ENCODE assay signal across 20 cellular contexts in genomic region chr2:160469615-160470204, GRCh38. TPM values are rescaled to one million over a fixed set of nuclear protein-coding genes. Genes with fewer than 3 reads are reported as not detected.
DNase-seq lines count a peak whose midpoint lies in the region; ATAC-seq and TF ChIP-seq lines count a peak whose summit lies in the region.
"Had no signal": no experiment of that assay in that cellular context is flagged by ENCODE, and none has a peak within 500 bp of the region (broad histone marks: within the 10 kb centered on the region; RNA-seq: fewer than 3 reads in every experiment).

No MANE protein-coding gene starts in this region.

- H3K4me2 ChIP-seq in hepatocyte = peak overlapping the region; percentile 48

- POLR2A ChIA-PET in WTC11 (lab: Charles Lee) = no interaction called here
- POLR2A ChIA-PET in RWPE1 (lab: Yijun Ruan, JAX; ENCODE audit: low non-redundant PET) = no interaction called here

- H3K4me1 Mint-ChIP-seq in WTC11 = peaks cover 55% of the 10 kb centered on the region

- peaks cover 93% of the 10 kb centered on the region for H3K79me2 ChIP-seq in hepatocyte

- H3K27ac Mint-ChIP-seq in WTC11 = peak overlapping the region; percentile 53

- 71% methylated on average over 5 of the region's 5 CpGs for WGBS in hepatocyte (ENCODE audit: low lambda C conversion rate, missing lambda C conversion rate)
- 79 to 80% methylated on average over 5 of the region's 5 CpGs for whole genome bisulfite sequencing in sigmoid colon, 2 donors
- 53 to 72% (median 59%) methylated on average over 5 of the region's 5 CpGs for WGBS in adrenal gland, 4 donors

- CTCF ChIA-PET in WTC11 (lab: Charles Lee) (no interaction called here), RWPE1 (lab: Yijun Ruan, JAX) (no interaction called here)

- H3K36me3 ChIP-seq in hepatocyte (replicated peaks; ENCODE audit: insufficient read depth, low read depth) = no peaks in the 10 kb centered on the region
- H3K36me3 ChIP-seq in sigmoid colon = no peaks in the 10 kb centered on the region
- H3K36me3 ChIP-seq in WERI-Rb-1 = no peaks in the 10 kb centered on the region
- H3K36me3 ChIP-seq in adrenal gland (replicated peaks in 1 of 2) = no peaks in the 10 kb centered on the region
- H3K36me3 ChIP-seq: MG63, right lobe of liver, thoracic aorta had no signal

- no peaks in the 10 kb centered on the region for H3K9me2 ChIP-seq in hepatocyte (replicated peaks; ENCODE audit: insufficient read depth)

- H3K27ac ChIP-seq in hepatocyte (peak overlapping the region; percentile 68), sigmoid colon (peak overlapping the region; percentile 59 to 80 (median 74)), WERI-Rb-1 (no peak overlapping the region), RWPE1 (no peak overlapping the region), adrenal gland (peak overlapping the region in 2 of 5 donors; percentile 6 to 45)
- H3K27ac ChIP-seq: right lobe of liver, thoracic aorta had no signal

- H3K4me3 ChIP-seq in hepatocyte = no peak overlapping the region
- no peak overlapping the region for H3K4me3 ChIP-seq in sigmoid colon
- H3K4me3 ChIP-seq in WERI-Rb-1 (ENCODE audit: low read depth, low read length) = no peak overlapping the region
- no peak overlapping the region for H3K4me3 ChIP-seq in adrenal gland
- H3K4me3 ChIP-seq: MG63, right lobe of liver, thoracic aorta had no signal

- no peak for ATAC-seq in WTC11
- ATAC-seq: activated CD4-positive, CD25-positive, alpha-beta regulatory T cell treated with anti-CD3 and anti-CD28 coated beads, Interleukin-2, amount 50 U/mL, for 24 hours; right lobe of liver had no signal

- H3K4me1 ChIP-seq in hepatocyte (ENCODE audit: insufficient read depth) = peaks cover 42% of the 10 kb centered on the region
- peaks cover 0 to 98% (median 71%) of the 10 kb centered on the region in 4 donors for H3K4me1 ChIP-seq in sigmoid colon
- H3K4me1 ChIP-seq in adrenal gland (replicated peaks in 1 of 2) = peaks cover 0 to 45% of the 10 kb centered on the region in 2 donors
- H3K4me1 ChIP-seq: right lobe of liver had no signal

- no peaks in the 10 kb centered on the region for H3K27me3 ChIP-seq in hepatocyte
- H3K27me3 ChIP-seq in sigmoid colon = no peaks in the 10 kb centered on the region
- no peaks in the 10 kb centered on the region for H3K27me3 ChIP-seq in WERI-Rb-1 (ENCODE audit: insufficient read depth, low read depth, severe bottlenecking)
- H3K27me3 ChIP-seq in adrenal gland = no peaks in the 10 kb centered on the region
- H3K27me3 ChIP-seq: MG63, right lobe of liver had no signal

- TF ChIP-seq CTCF in WTC11 (IDR thresholded peaks at IDR 0.05) (no peak), hepatocyte (IDR thresholded peaks at IDR 0.05; ENCODE audit: poor library complexity) (no peak), sigmoid colon (IDR thresholded peaks at IDR 0.05) (no peak), WERI-Rb-1 (IDR thresholded peaks at IDR 0.05; ENCODE audit: low read depth, low read length) (no peak), RWPE1 (conservative IDR thresholded peaks at IDR 0.05; ENCODE audit: low read depth) (no peak), adrenal gland (IDR thresholded peaks at IDR 0.05) (no peak)

- intact Hi-C loops in sigmoid colon (cut with DNase I) = no loop called here
- intact Hi-C loops in adrenal gland (cut with DNase I) = no loop called here

- H3K9me3 Mint-ChIP-seq in WTC11 = no peaks in the 10 kb centered on the region

- H4K20me1 ChIP-seq in hepatocyte (ENCODE audit: insufficient read depth, poor library complexity, severe bottlenecking) = peaks cover 2% of the 10 kb centered on the region

- peak; percentile 44 for DNase-seq in GM04503 (ENCODE audit: low read depth)
- DNase-seq in WTC11 (ENCODE audit: low spot score) = no peak
- DNase-seq in hepatocyte (ENCODE audit: low spot score) = no peak
- DNase-seq in sigmoid colon = no peak
- no peak for DNase-seq in stimulated activated CD4-positive, alpha-beta T cell treated with anti-CD3 and anti-CD28 coated beads, Interleukin-2, amount 100 ng/mL, for 48 hours
- DNase-seq in WERI-Rb-1 = no peak
- DNase-seq in RWPE1 (ENCODE audit: low spot score) = no peak
- no peak for DNase-seq in adrenal gland
- DNase-seq: activated CD8-positive, alpha-beta memory T cell treated with anti-CD3 and anti-CD28 coated beads, Interleukin-2, amount 50 U/mL, for 48 hours; AML-193; amygdala; GF-D8; MG63; NCI-H1694; NCI-H446; right lobe of liver; SHP77 treated with DMSO at 0.1 percent for 48 hours; stimulated activated CD4-positive, alpha-beta T cell treated with anti-CD3 and anti-CD28 coated beads, Interleukin-4, amount 100 ng/mL, for 1 hour had no signal

- no peak for TF ChIP-seq POLR2A in sigmoid colon (IDR thresholded peaks at IDR 0.05)
- no peak for TF ChIP-seq POLR2A in adrenal gland (IDR thresholded peaks at IDR 0.05)

- H3K9me3 ChIP-seq in hepatocyte (ENCODE audit: low read depth) (no peaks in the 10 kb centered on the region), sigmoid colon (no peaks in the 10 kb centered on the region), WERI-Rb-1 (ENCODE audit: severe bottlenecking) (no peaks in the 10 kb centered on the region), adrenal gland (replicated peaks in 1 of 3) (peaks cover 0 to 5% (median 0%) of the 10 kb centered on the region in 3 donors)
- H3K9me3 ChIP-seq: MG63, right lobe of liver, thoracic aorta had no signal

- no peak overlapping the region for H2AFZ ChIP-seq in hepatocyte

- H3K4me3 Mint-ChIP-seq in WTC11 = no peak overlapping the region

- no peak for TF ChIP-seq EP300 in sigmoid colon (IDR thresholded peaks at IDR 0.05)

- H3K27me3 Mint-ChIP-seq in WTC11 (ENCODE audit: low read depth) = no peaks in the 10 kb centered on the region

- H3K36me3 Mint-ChIP-seq in WTC11 = no peaks in the 10 kb centered on the region

TF ChIP-seq in WTC11, 78 proteins besides CTCF, POLR2A, EP300 and RAD21:
- TF ChIP-seq KAT7 (CRISPR knock-in tag; IDR thresholded peaks at IDR 0.05; ENCODE audit: borderline replicate concordance) = no peak
- TF ChIP-seq ZNF121 (CRISPR knock-in tag; IDR thresholded peaks at IDR 0.05) = no peak

RNA-seq across cellular contexts. Expression of gene RBMS1, which starts 23.9 kb away (rescaled TPM):
- total RNA-seq in WTC11 (2021) (53.1 to 56.3 TPM (median 54.3 TPM) in 3 replicates), hepatocyte (87.9 and 94.6 TPM in 2 replicates), sigmoid colon (10 to 100 TPM; 69.2 to 91.8 (median 77.1) TPM), adrenal gland (10 to 100 TPM; 24.2 to 62.1 (median 45.2) TPM)
- polyA plus RNA-seq in hepatocyte (103 and 138 TPM in 2 replicates), sigmoid colon (10 to 100 TPM in 2 of 3 donors, 1 to 10 TPM in 1; 4.4 to 17.2 (median 13.8) TPM), adrenal gland (10 to 100 TPM; 26.4 to 54.7 (median 29.9) TPM)

Comparison
In these comparisons a context has a peak if more than half of its experiments do, and no peak if none do; other contexts are left out.
1. H3K27ac ChIP-seq: peak in hepatocyte (single experiment) and sigmoid colon (4 of 4); none in WERI-Rb-1 (single experiment) and RWPE1 (single experiment).